Comparison of ENCODE assay signal across 8 cellular contexts in genomic region chr7:17298102-17298839, GRCh38. TPM values are rescaled to one million over a fixed set of nuclear protein-coding genes. Genes with fewer than 3 reads are reported as not detected.
DNase-seq lines count a peak whose midpoint lies in the region; ATAC-seq and TF ChIP-seq lines count a peak whose summit lies in the region.

TSS of gene AHR (plus strand) at chr7:17298652. CDS start at chr7:17299265, 613 bp downstream.

- peak within 1 kb of the TSS; percentile 96 for H3K4me3 ChIP-seq in kidney epithelial cell (ENCODE audit: low read depth, low read length)

- peak; percentile 55 to 79 for DNase-seq in activated CD8-positive, alpha-beta memory T cell treated with anti-CD3 and anti-CD28 coated beads for 1 hour (ENCODE audit: extremely low read depth in 1 of 2, low read depth in 1 of 2)
- DNase-seq in activated CD8-positive, alpha-beta memory T cell treated with anti-CD3 and anti-CD28 coated beads for 24 hours = no peak
- DNase-seq in NCI-H2227 treated with DMSO at 0.1 percent for 48 hours (lab: John Stamatoyannopoulos, UW) (peak; percentile 42), cerebellar nuclear complex (lab: John Stamatoyannopoulos, UW) (peak; percentile 30), kidney epithelial cell (ENCODE audit: low read depth) (peak; percentile 78)
- DNase-seq in stimulated activated CD4-positive, alpha-beta T cell treated with anti-CD3 and anti-CD28 coated beads, Interleukin-15, amount 100 ng/mL, for 48 hours (ENCODE audit: low read depth in 2 of 2) = peak; percentile 84

- H3K27me3 ChIP-seq in kidney epithelial cell (ENCODE audit: control insufficient read depth, insufficient read depth, low read length) = no peaks in the 10 kb centered on the region

- TF ChIP-seq CTCF in kidney epithelial cell (IDR thresholded peaks at IDR 0.05; ENCODE audit: insufficient read depth, low read length, poor library complexity, severe bottlenecking) = no peak

- peak; percentile 61 for ATAC-seq in HG03039 (IDR thresholded peaks at IDR 0.05; ENCODE audit: unreplicated experiment)
- ATAC-seq in activated CD4-positive, CD25-positive, alpha-beta regulatory T cell treated with anti-CD3 and anti-CD28 coated beads, Interleukin-2, amount 50 U/mL, for 24 hours = peak; percentile 75 to 80

- H3K36me3 ChIP-seq in kidney epithelial cell (ENCODE audit: control insufficient read depth, insufficient read depth, low read length) = no peaks in the 10 kb centered on the region

RNA-seq across cellular contexts. Expression of gene AHR, which starts in this region (rescaled TPM):
- total RNA-seq in kidney epithelial cell = 29.0 and 41.8 TPM in 2 replicates
